ENCODE assay signal across 30 cellular contexts in genomic region chr6:131017962-131018361, GRCh38.
"Had no signal": no experiment of that assay in that cellular context is flagged by ENCODE, and none has a peak within 500 bp of the region (broad histone marks: within the 10 kb centered on the region; RNA-seq: fewer than 3 reads in every experiment).

No MANE protein-coding gene starts in this region.

- H3K36me3 ChIP-seq: brain microvascular endothelial cell, esophagus muscularis mucosa had no signal

- H3K4me1 Mint-ChIP-seq: activated CD4-positive, alpha-beta T cell treated with anti-CD3 and anti-CD28 coated beads for 36 hours; activated CD4-positive, alpha-beta T cell treated with anti-CD3 and anti-CD28 coated beads, Interleukin-2, amount 10 ng/mL, durations not matched to agents 24 days and 14 days; activated CD8-positive, alpha-beta memory T cell treated with anti-CD3 and anti-CD28 coated beads, Interleukin-2, amount 10 ng/mL, durations not matched to agents 7 days and 5 days; central memory CD8-positive, alpha-beta T cell had no signal

- H3K9me3 ChIP-seq: esophagus muscularis mucosa had no signal

- FAIRE-seq: astrocyte, bronchial epithelial cell had no signal

- H3K9me3 Mint-ChIP-seq: activated CD4-positive, alpha-beta memory T cell treated with anti-CD3 and anti-CD28 coated beads for 36 hours; activated CD4-positive, alpha-beta T cell treated with anti-CD3 and anti-CD28 coated beads, Interleukin-2, amount 10 ng/mL, durations not matched to agents 24 days and 14 days; activated T-helper 1 cell treated with anti-CD3 and anti-CD28 coated beads, Interleukin-12 subunit alpha, Interleukin-12 subunit beta, Interleukin-2, Interleukin-4 antibody, amounts not matched to agents 30 ng/mL and 10 ng/mL and 1 ng/mL, durations not matched to agents 14 hours and 24 hours and 36 hours; central memory CD8-positive, alpha-beta T cell; dendritic cell treated with granulocyte-macrophage colony-stimulating factor and Interleukin-4, amounts not matched to agents 40 ng/mL and 50 ng/mL, for 4 days had no signal

- H3K27ac Mint-ChIP-seq: activated CD4-positive, alpha-beta memory T cell treated with anti-CD3 and anti-CD28 coated beads for 36 hours; activated CD4-positive, alpha-beta T cell treated with anti-CD3 and anti-CD28 coated beads for 36 hours; activated CD4-positive, alpha-beta T cell treated with anti-CD3 and anti-CD28 coated beads, Interleukin-2, amount 10 ng/mL, durations not matched to agents 24 days and 14 days; activated CD8-positive, alpha-beta memory T cell treated with anti-CD3 and anti-CD28 coated beads, Interleukin-2, amount 10 ng/mL, durations not matched to agents 7 days and 5 days; activated CD8-positive, alpha-beta T cell treated with anti-CD3 and anti-CD28 coated beads, Interleukin-2, amount 10 ng/mL, durations not matched to agents 7 days and 5 days; activated naive CD8-positive, alpha-beta T cell; activated T-helper 1 cell treated with anti-CD3 and anti-CD28 coated beads, Interleukin-12 subunit alpha, Interleukin-12 subunit beta, Interleukin-2, Interleukin-4 antibody, amounts not matched to agents 30 ng/mL and 10 ng/mL and 1 ng/mL, durations not matched to agents 14 hours and 24 hours and 36 hours; dendritic cell treated with granulocyte-macrophage colony-stimulating factor and Interleukin-4, amounts not matched to agents 40 ng/mL and 50 ng/mL, for 4 days had no signal

- H3K27ac ChIP-seq: brain microvascular endothelial cell, coronary artery, esophagus muscularis mucosa had no signal

- H3K36me3 Mint-ChIP-seq: activated CD4-positive, alpha-beta memory T cell treated with anti-CD3 and anti-CD28 coated beads for 36 hours; activated CD8-positive, alpha-beta memory T cell treated with anti-CD3 and anti-CD28 coated beads, Interleukin-2, amount 10 ng/mL, durations not matched to agents 7 days and 5 days; activated naive CD8-positive, alpha-beta T cell had no signal

- H3K27me3 ChIP-seq: brain microvascular endothelial cell, dorsolateral prefrontal cortex, esophagus muscularis mucosa had no signal

- DNase-seq: activated CD4-positive, alpha-beta memory T cell treated with anti-CD3 and anti-CD28 coated beads for 36 hours; activated CD4-positive, alpha-beta T cell treated with anti-CD3 and anti-CD28 coated beads for 36 hours; activated CD4-positive, alpha-beta T cell treated with anti-CD3 and anti-CD28 coated beads, Interleukin-2, amount 10 ng/mL, durations not matched to agents 24 days and 14 days; activated CD4-positive, CD25-positive, alpha-beta regulatory T cell; activated CD4-positive, CD25-positive, alpha-beta regulatory T cell treated with anti-CD3 and anti-CD28 coated beads, Interleukin-2, amount 50 U/mL, for 72 hours; activated CD8-positive, alpha-beta memory T cell treated with anti-CD3 and anti-CD28 coated beads, Interleukin-2, amount 10 ng/mL, durations not matched to agents 7 days and 5 days; activated CD8-positive, alpha-beta memory T cell treated with anti-CD3 and anti-CD28 coated beads, Interleukin-2, amount 50 U/mL, for 4 hours; activated CD8-positive, alpha-beta T cell treated with anti-CD3 and anti-CD28 coated beads, Interleukin-2, amount 10 ng/mL, durations not matched to agents 7 days and 5 days; activated gamma-delta T cell; activated naive CD4-positive, alpha-beta T cell; activated naive CD4-positive, alpha-beta T cell treated with anti-CD3 and anti-CD28 coated beads, Interleukin-2, amount 50 U/mL, for 16 hours; activated T-cell treated with anti-CD3 and anti-CD28 coated beads, Interleukin-2, amount 50 U/mL, for 1 hour; activated T-cell treated with anti-CD3 and anti-CD28 coated beads, Interleukin-2, amount 50 U/mL, for 48 hours; amniotic stem cell; anterior cingulate cortex; brain microvascular endothelial cell; dorsolateral prefrontal cortex; effector memory CD4-positive, alpha-beta T cell; erythroblast; foreskin melanocyte; head of caudate nucleus; T-helper 2 cell had no signal

- H3K27me3 Mint-ChIP-seq: activated CD4-positive, alpha-beta memory T cell treated with anti-CD3 and anti-CD28 coated beads for 36 hours; activated CD4-positive, alpha-beta T cell treated with anti-CD3 and anti-CD28 coated beads for 36 hours; activated CD4-positive, alpha-beta T cell treated with anti-CD3 and anti-CD28 coated beads, Interleukin-2, amount 10 ng/mL, durations not matched to agents 24 days and 14 days; activated CD8-positive, alpha-beta memory T cell treated with anti-CD3 and anti-CD28 coated beads, Interleukin-2, amount 10 ng/mL, durations not matched to agents 7 days and 5 days; activated naive CD8-positive, alpha-beta T cell; central memory CD8-positive, alpha-beta T cell; dendritic cell treated with granulocyte-macrophage colony-stimulating factor and Interleukin-4, amounts not matched to agents 40 ng/mL and 50 ng/mL, for 4 days had no signal

- ATAC-seq: activated CD4-positive, alpha-beta T cell treated with anti-CD3 and anti-CD28 coated beads for 36 hours; activated CD8-positive, alpha-beta memory T cell treated with anti-CD3 and anti-CD28 coated beads, Interleukin-2, amount 10 ng/mL, durations not matched to agents 7 days and 5 days; activated CD8-positive, alpha-beta T cell treated with anti-CD3 and anti-CD28 coated beads, Interleukin-2, amount 10 ng/mL, durations not matched to agents 7 days and 5 days had no signal

- H3K4me3 ChIP-seq: coronary artery, dorsolateral prefrontal cortex, esophagus muscularis mucosa had no signal

- H3K4me3 Mint-ChIP-seq: activated CD4-positive, alpha-beta memory T cell treated with anti-CD3 and anti-CD28 coated beads for 36 hours; activated CD4-positive, alpha-beta T cell treated with anti-CD3 and anti-CD28 coated beads for 36 hours; activated CD4-positive, alpha-beta T cell treated with anti-CD3 and anti-CD28 coated beads, Interleukin-2, amount 10 ng/mL, durations not matched to agents 24 days and 14 days; activated CD8-positive, alpha-beta memory T cell treated with anti-CD3 and anti-CD28 coated beads, Interleukin-2, amount 10 ng/mL, durations not matched to agents 7 days and 5 days; activated CD8-positive, alpha-beta T cell treated with anti-CD3 and anti-CD28 coated beads, Interleukin-2, amount 10 ng/mL, durations not matched to agents 7 days and 5 days; activated naive CD8-positive, alpha-beta T cell; activated T-helper 1 cell treated with anti-CD3 and anti-CD28 coated beads, Interleukin-12 subunit alpha, Interleukin-12 subunit beta, Interleukin-2, Interleukin-4 antibody, amounts not matched to agents 30 ng/mL and 10 ng/mL and 1 ng/mL, durations not matched to agents 14 hours and 24 hours and 36 hours; central memory CD8-positive, alpha-beta T cell; dendritic cell treated with granulocyte-macrophage colony-stimulating factor and Interleukin-4, amounts not matched to agents 40 ng/mL and 50 ng/mL, for 4 days had no signal
